In genomic region chr10:58157076-58157766, GRCh38 we compare ENCODE assay signal across 13 cellular contexts.
DNase-seq lines count a peak whose midpoint lies in the region; ATAC-seq and TF ChIP-seq lines count a peak whose summit lies in the region.
"Had no signal": no experiment of that assay in that cellular context is flagged by ENCODE, and none has a peak within 500 bp of the region (broad histone marks: within the 10 kb centered on the region; RNA-seq: fewer than 3 reads in every experiment).

No MANE protein-coding gene starts in this region.

- no peak for TF ChIP-seq POLR2A in IMR-90 (IDR thresholded peaks at IDR 0.05; ENCODE audit: low read depth, low read length)

- no peak overlapping the region for H2AFZ ChIP-seq in IMR-90 (replicated peaks; ENCODE audit: low read length, poor library complexity)

- no peak overlapping the region for H2AK5ac ChIP-seq in IMR-90 (ENCODE audit: low read depth, low read length)

- dilution Hi-C loops in IMR-90 (cut with HindIII; ENCODE audit: low sequenced_read_pairs, unreplicated experiment) = no loop called here

- H3K18ac ChIP-seq in IMR-90 (ENCODE audit: low read depth, low read length) = no peak overlapping the region

- no peak overlapping the region for H3K14ac ChIP-seq in IMR-90 (replicated peaks; ENCODE audit: low read depth, low read length)

- H4K5ac ChIP-seq in IMR-90 (ENCODE audit: low read depth, low read length) = no peak overlapping the region

- H3K4me1 ChIP-seq in IMR-90 (ENCODE audit: control insufficient read depth, insufficient read depth, low read length) = no peaks in the 10 kb centered on the region
- H3K4me1 ChIP-seq: adrenal gland had no signal

- no peak overlapping the region for H3K4me2 ChIP-seq in IMR-90 (ENCODE audit: low read depth, low read length)

- no peak for TF ChIP-seq CTCF in IMR-90 (conservative IDR thresholded peaks at IDR 0.05; ENCODE audit: low read depth, low read length)
- TF ChIP-seq CTCF in mesothelial cell of epicardium (IDR thresholded peaks at IDR 0.05; ENCODE audit: unreplicated experiment) = no peak

- no peaks in the 10 kb centered on the region for H3K36me3 Mint-ChIP-seq in mesothelial cell of epicardium
- H3K36me3 Mint-ChIP-seq: stimulated activated naive B cell treated with anti-CD40 and anti-IgM and Interleukin-4, amounts not matched to agents 10 μg/mL and 1 μg/mL and 100 μg/mL, for 72 hours had no signal

- no peak overlapping the region for H4K91ac ChIP-seq in IMR-90 (ENCODE audit: insufficient read depth, low read depth, low read length)

- no peak overlapping the region for H4K8ac ChIP-seq in IMR-90 (ENCODE audit: low read depth in 2 of 2, low read length in 2 of 2)

- peaks cover 23% of the 10 kb centered on the region for H3K27me3 Mint-ChIP-seq in mesothelial cell of epicardium (ENCODE audit: low read depth)

- CTCF ChIA-PET in IMR-90 (lab: Yijun Ruan, JAX) = interaction anchor here (0.6 kb wide), 1 partner anchor 224 kb away, joined by 3 read pairs; no protein-coding TSS in a partner anchor

- H2BK20ac ChIP-seq in IMR-90 (ENCODE audit: low read depth, low read length) = no peak overlapping the region

- no peak overlapping the region for H3K4ac ChIP-seq in IMR-90 (ENCODE audit: low read depth, low read length)

- H3K79me1 ChIP-seq in IMR-90 (ENCODE audit: low read depth in 1 of 2, low read length in 2 of 2) = no peaks in the 10 kb centered on the region

- WGBS in IMR-90 (ENCODE audit: extremely low coverage in 2 of 2, insufficient read length in 1 of 2), 2 experiments = 0% methylated on average over 4 of the region's 7 CpGs; no CpG with 5 or more reads in 1 of the 2 experiments

- no peaks in the 10 kb centered on the region for H3K4me1 Mint-ChIP-seq in mesothelial cell of epicardium
- H3K4me1 Mint-ChIP-seq: activated CD4-positive, alpha-beta T cell treated with anti-CD3 and anti-CD28 coated beads, Interleukin-2, amount 10 ng/mL, durations not matched to agents 24 days and 14 days; stimulated activated naive B cell treated with anti-CD40 and anti-IgM and Interleukin-4, amounts not matched to agents 10 μg/mL and 1 μg/mL and 100 μg/mL, for 72 hours had no signal

- H4K20me1 ChIP-seq in IMR-90 (ENCODE audit: insufficient read depth, low read length) = no peaks in the 10 kb centered on the region

- H3K9ac ChIP-seq in IMR-90 (ENCODE audit: low read depth, low read length) = no peak overlapping the region

- H2BK15ac ChIP-seq in IMR-90 (ENCODE audit: low read depth, low read length) = no peak overlapping the region

- no peak overlapping the region for H2BK5ac ChIP-seq in IMR-90 (ENCODE audit: low read depth, low read length, poor library complexity, severe bottlenecking)

- intact Hi-C loops in IMR-90 (cut with micrococcal nuclease) = no loop called here

- H3K4me3 Mint-ChIP-seq in mesothelial cell of epicardium = no peak overlapping the region
- H3K4me3 Mint-ChIP-seq: activated CD4-positive, alpha-beta T cell treated with anti-CD3 and anti-CD28 coated beads, Interleukin-2, amount 10 ng/mL, durations not matched to agents 24 days and 14 days; stimulated activated naive B cell treated with anti-CD40 and anti-IgM and Interleukin-4, amounts not matched to agents 10 μg/mL and 1 μg/mL and 100 μg/mL, for 72 hours had no signal

- H2BK120ac ChIP-seq in IMR-90 (ENCODE audit: low read depth, low read length) = no peak overlapping the region

- H3K9me3 ChIP-seq in IMR-90 (ENCODE audit: control insufficient read depth, insufficient read depth, low read length) = no peaks in the 10 kb centered on the region
- H3K9me3 ChIP-seq: adrenal gland had no signal

- no peak overlapping the region for H2AK9ac ChIP-seq in IMR-90 (replicated peaks; ENCODE audit: low read depth, low read length, poor library complexity)

- no peak overlapping the region for H3K4me3 ChIP-seq in IMR-90 (ENCODE audit: insufficient read depth, low read depth, low read length)
- H3K4me3 ChIP-seq: adrenal gland had no signal

- H3K36me3 ChIP-seq in IMR-90 (ENCODE audit: control insufficient read depth, insufficient read depth, low read length) = no peaks in the 10 kb centered on the region
- H3K36me3 ChIP-seq: adrenal gland had no signal

- POLR2A ChIA-PET in IMR-90 (lab: Charles Lee; ENCODE audit: unreplicated experiment) = no interaction called here

- H3K9me1 ChIP-seq in IMR-90 (ENCODE audit: insufficient read depth, low read length) = no peaks in the 10 kb centered on the region; the same call in 1 of the 2 replicates

- no peak overlapping the region for H3K56ac ChIP-seq in IMR-90 (ENCODE audit: extremely low read depth, insufficient read depth, low read length)

- H3K27ac ChIP-seq in IMR-90 (ENCODE audit: insufficient read depth, low read length) = no peak overlapping the region
- H3K27ac ChIP-seq: adrenal gland had no signal

- in situ Hi-C loops in IMR-90 (cut with MboI; ENCODE audit: low sequenced_read_pairs) = no loop called here

- H3K9me3 Mint-ChIP-seq in mesothelial cell of epicardium = no peaks in the 10 kb centered on the region
- H3K9me3 Mint-ChIP-seq: activated CD4-positive, alpha-beta T cell treated with anti-CD3 and anti-CD28 coated beads, Interleukin-2, amount 10 ng/mL, durations not matched to agents 24 days and 14 days; stimulated activated naive B cell treated with anti-CD40 and anti-IgM and Interleukin-4, amounts not matched to agents 10 μg/mL and 1 μg/mL and 100 μg/mL, for 72 hours had no signal

- no peak overlapping the region for H3K23ac ChIP-seq in IMR-90 (ENCODE audit: low read depth, low read length)

- ATAC-seq in IMR-90 (ENCODE audit: low read depth) (peak; percentile 86), GM21717 (IDR thresholded peaks at IDR 0.05; ENCODE audit: unreplicated experiment) (no peak), GM19328 (IDR thresholded peaks at IDR 0.05; ENCODE audit: unreplicated experiment) (no peak)
- ATAC-seq: stimulated activated naive B cell treated with anti-CD40 and anti-IgM and Interleukin-4, amounts not matched to agents 10 μg/mL and 1 μg/mL and 100 μg/mL, for 72 hours had no signal

- H3K27me3 ChIP-seq in IMR-90 (ENCODE audit: control insufficient read depth, insufficient read depth, low read length) = peaks cover 10% of the 10 kb centered on the region
- H3K27me3 ChIP-seq: adrenal gland had no signal

- no peak overlapping the region for H3K27ac Mint-ChIP-seq in mesothelial cell of epicardium
- H3K27ac Mint-ChIP-seq: activated CD4-positive, alpha-beta T cell treated with anti-CD3 and anti-CD28 coated beads, Interleukin-2, amount 10 ng/mL, durations not matched to agents 24 days and 14 days; stimulated activated naive B cell treated with anti-CD40 and anti-IgM and Interleukin-4, amounts not matched to agents 10 μg/mL and 1 μg/mL and 100 μg/mL, for 72 hours had no signal

- DNase-seq in AML-193 (lab: John Stamatoyannopoulos, UW) = peak; percentile 44 to 51
- peak; percentile 95 for DNase-seq in IMR-90
- peak; percentile 71 for DNase-seq in T1000 (lab: John Stamatoyannopoulos, UW)
- peak; percentile 95 for DNase-seq in glomerular visceral epithelial cell (ENCODE audit: extremely low spot score)
- no peak for DNase-seq in mesothelial cell of epicardium (ENCODE audit: low spot score in 2 of 2, unreplicated experiment in 2 of 2)
- no peak for DNase-seq in activated CD4-positive, CD25-positive, alpha-beta regulatory T cell treated with anti-CD3 and anti-CD28 coated beads, Interleukin-2, amount 50 U/mL, for 72 hours
- DNase-seq: activated CD4-positive, alpha-beta T cell treated with anti-CD3 and anti-CD28 coated beads, Interleukin-2, amount 10 ng/mL, durations not matched to agents 24 days and 14 days; adrenal gland; NCI-H524; posterior cingulate gyrus; stimulated activated naive B cell treated with anti-CD40 and anti-IgM and Interleukin-4, amounts not matched to agents 10 μg/mL and 1 μg/mL and 100 μg/mL, for 72 hours had no signal

- no peak for TF ChIP-seq RAD21 in IMR-90 (IDR thresholded peaks at IDR 0.05; ENCODE audit: low read length)

- no TSS peak for BruUV-seq in IMR-90 (replicated peaks; lab: Mats Ljungman, UMichigan)

TF ChIP-seq in IMR-90, 13 proteins besides CTCF, POLR2A, EP300 and RAD21:
- TF ChIP-seq FOS (IDR thresholded peaks at IDR 0.05; ENCODE audit: low read depth, low read length) (peak; percentile 86), NFE2L2 (IDR thresholded peaks at IDR 0.05; ENCODE audit: low read depth, low read length) (no peak), BHLHE40 (IDR thresholded peaks at IDR 0.05; ENCODE audit: low read depth, low read length) (peak; percentile 47; the same call in 1 of the 2 replicates), RCOR1 (IDR thresholded peaks at IDR 0.05; ENCODE audit: insufficient replicate concordance, low read length) (no peak), MAZ (IDR thresholded peaks at IDR 0.05; ENCODE audit: borderline replicate concordance, low read depth, low read length) (no peak), RFX5 (IDR thresholded peaks at IDR 0.05; ENCODE audit: low read depth, low read length) (no peak), CHD1 (IDR thresholded peaks at IDR 0.05; ENCODE audit: low read depth, low read length) (no peak), USF2 (IDR thresholded peaks at IDR 0.05; ENCODE audit: low read depth, low read length) (no peak), MXI1 (IDR thresholded peaks at IDR 0.05; ENCODE audit: borderline replicate concordance, low read depth, low read length) (no peak), SMC3 (IDR thresholded peaks at IDR 0.05; ENCODE audit: low read depth, low read length) (no peak), CEBPB (IDR thresholded peaks at IDR 0.05; ENCODE audit: low read depth, low read length) (peak; percentile 96), MAFK (IDR thresholded peaks at IDR 0.05; ENCODE audit: low read depth, low read length) (peak; percentile 37; the same call in 1 of the 2 replicates), ELK1 (IDR thresholded peaks at IDR 0.05; ENCODE audit: borderline replicate concordance, low read depth, low read length) (no peak)

Comparison
In these comparisons a context has a peak if more than half of its experiments do, and no peak if none do; other contexts are left out.
1. DNase-seq: peak in AML-193 (2 of 2), IMR-90 (single experiment), T1000 (single experiment) and glomerular visceral epithelial cell (single experiment); none in mesothelial cell of epicardium (0 of 2) and activated CD4-positive, CD25-positive, alpha-beta regulatory T cell treated with anti-CD3 and anti-CD28 coated beads, Interleukin-2, amount 50 U/mL, for 72 hours (single experiment).